Comparison of ENCODE assay signal across 20 cellular contexts in genomic region chr11:114367244-114367957, GRCh38. TPM values are rescaled to one million over a fixed set of nuclear protein-coding genes. Genes with fewer than 3 reads are reported as not detected.
DNase-seq lines count a peak whose midpoint lies in the region; ATAC-seq and TF ChIP-seq lines count a peak whose summit lies in the region.
"Had no signal": no experiment of that assay in that cellular context is flagged by ENCODE, and none has a peak within 500 bp of the region (broad histone marks: within the 10 kb centered on the region; RNA-seq: fewer than 3 reads in every experiment).

No MANE protein-coding gene starts in this region.

- H3K4me1 ChIP-seq in GM23338 (ENCODE audit: insufficient read depth): peaks cover 4% of the 10 kb centered on the region; the same call in 1 of the 2 replicates
- peaks cover 9 to 18% of the 10 kb centered on the region in 2 donors for H3K4me1 ChIP-seq in thoracic aorta (ENCODE audit: control insufficient read depth in 1 of 2, low read depth in 2 of 2)
- H3K4me1 ChIP-seq in neuronal stem cell (ENCODE audit: control insufficient read depth in 2 of 2, insufficient read depth in 1 of 2, low read depth in 1 of 2, low read length in 2 of 2): peaks cover 2 to 3% of the 10 kb centered on the region in 2 donors

- H3K27ac ChIP-seq in GM23338 (ENCODE audit: low read depth) (no peak overlapping the region), thoracic aorta (peak overlapping the region; percentile 5 to 61), neuronal stem cell (replicated peaks; ENCODE audit: low read length) (no peak overlapping the region)
- H3K27ac ChIP-seq: esophagus muscularis mucosa had no signal

- CTCF ChIA-PET in activated naive CD4-positive, alpha-beta T cell treated with anti-CD3 and anti-CD28 coated beads, Interleukin-2, amount 10 ng/mL, durations not matched to agents 7 days and 5 days (lab: Charles Lee): interaction anchor here (0.6 to 1.4 kb wide), 2 partner anchors 20 to 78 kb away, joined by 3 read pairs; no protein-coding TSS in a partner anchor
- CTCF ChIA-PET in activated CD8-positive, alpha-beta T cell treated with anti-CD3 and anti-CD28 coated beads for 36 hours (lab: Charles Lee): interaction anchor here (1.0 kb wide), 1 partner anchor 9 kb away, joined by 3 read pairs; no protein-coding TSS in a partner anchor

- H3K4me3 ChIP-seq in GM23338 (no peak overlapping the region), thoracic aorta (peak overlapping the region; percentile 15), neuronal stem cell (ENCODE audit: low read length in 2 of 2) (no peak overlapping the region)
- H3K4me3 ChIP-seq: esophagus muscularis mucosa had no signal

- H3K27me3 ChIP-seq in GM23338 (ENCODE audit: insufficient read depth) (no peaks in the 10 kb centered on the region), thoracic aorta (replicated peaks; ENCODE audit: insufficient read depth) (no peaks in the 10 kb centered on the region), neuronal stem cell (ENCODE audit: control insufficient read depth in 3 of 3, insufficient read depth in 3 of 3, low read depth in 1 of 3, low read length in 3 of 3) (peaks cover 0 to 14% (median 0%) of the 10 kb centered on the region in 3 experiments)

- H2BK15ac ChIP-seq in neuronal stem cell (ENCODE audit: low read length): no peak overlapping the region

- no peak overlapping the region for H3K18ac ChIP-seq in neuronal stem cell (ENCODE audit: low read length)

- H3K27ac Mint-ChIP-seq in GM23338: no peak overlapping the region
- H3K27ac Mint-ChIP-seq in activated naive CD4-positive, alpha-beta T cell treated with anti-CD3 and anti-CD28 coated beads, Interleukin-2, amount 10 ng/mL, durations not matched to agents 7 days and 5 days: no peak overlapping the region
- H3K27ac Mint-ChIP-seq in activated CD8-positive, alpha-beta T cell treated with anti-CD3 and anti-CD28 coated beads for 36 hours: no peak overlapping the region
- H3K27ac Mint-ChIP-seq: activated CD4-positive, alpha-beta T cell treated with anti-CD3 and anti-CD28 coated beads for 36 hours; stimulated activated naive B cell treated with anti-CD40 and anti-IgM and Interleukin-4, amounts not matched to agents 10 μg/mL and 1 μg/mL and 100 μg/mL, for 72 hours had no signal

- POLR2A ChIA-PET in activated CD8-positive, alpha-beta T cell treated with anti-CD3 and anti-CD28 coated beads for 36 hours (lab: Charles Lee): no interaction called here

- H3K4me2 ChIP-seq in GM23338 (no peak overlapping the region), neuronal stem cell (ENCODE audit: insufficient read depth, low read length, poor library complexity, severe bottlenecking) (no peak overlapping the region)

- H3F3A ChIP-seq in GM23338 (replicated peaks; ENCODE audit: low read depth): no peaks in the 10 kb centered on the region

- DNase-seq in GM23338 (ENCODE audit: low spot score): no peak
- peak; percentile 62 for DNase-seq in glomerular visceral epithelial cell (ENCODE audit: extremely low spot score)
- DNase-seq in thoracic aorta (ENCODE audit: low spot score): no peak
- DNase-seq in activated naive CD4-positive, alpha-beta T cell treated with anti-CD3 and anti-CD28 coated beads, Interleukin-2, amount 10 ng/mL, durations not matched to agents 7 days and 5 days: no peak
- DNase-seq in activated CD8-positive, alpha-beta T cell treated with anti-CD3 and anti-CD28 coated beads for 36 hours: no peak
- DNase-seq in neuronal stem cell (ENCODE audit: low spot score): no peak
- DNase-seq in inferior parietal cortex (ENCODE audit: extremely low spot score): no peak
- DNase-seq: activated CD4-positive, alpha-beta T cell treated with anti-CD3 and anti-CD28 coated beads for 36 hours; Calu3; effector CD8-positive, alpha-beta T cell; GOT3; MM.1S; NCI-H146; NCI-H2171 treated with DMSO at 0.1 percent for 48 hours; NCI-H748 treated with DMSO at 0.1 percent for 48 hours; stimulated activated naive B cell treated with anti-CD40 and anti-IgM and Interleukin-4, amounts not matched to agents 10 μg/mL and 1 μg/mL and 100 μg/mL, for 72 hours had no signal

- H4K20me1 ChIP-seq in GM23338 (replicated peaks; ENCODE audit: insufficient read depth): no peaks in the 10 kb centered on the region

- ATAC-seq in GM23338 (no peak), SK-N-SH treated with all-trans-retinoic acid at 6 μM for 48 hours (peak; percentile 27), thoracic aorta (ENCODE audit: insufficient number of reproducible peaks, low FRiP score, low read depth) (no peak)
- ATAC-seq in activated CD8-positive, alpha-beta T cell treated with anti-CD3 and anti-CD28 coated beads for 36 hours: no peak
- ATAC-seq: activated CD4-positive, alpha-beta T cell treated with anti-CD3 and anti-CD28 coated beads for 36 hours; sciatic nerve; stimulated activated naive B cell treated with anti-CD40 and anti-IgM and Interleukin-4, amounts not matched to agents 10 μg/mL and 1 μg/mL and 100 μg/mL, for 72 hours had no signal

- no peak overlapping the region for H3K23ac ChIP-seq in neuronal stem cell (ENCODE audit: low read depth, low read length, poor library complexity)

- H3K79me2 ChIP-seq in GM23338 (replicated peaks; ENCODE audit: insufficient read depth): no peaks in the 10 kb centered on the region

- H2BK12ac ChIP-seq in neuronal stem cell (ENCODE audit: low read length): no peak overlapping the region

- no peaks in the 10 kb centered on the region for H3K79me1 ChIP-seq in neuronal stem cell (ENCODE audit: low read depth, low read length)

- H3K4me1 Mint-ChIP-seq in GM23338: peaks cover 8% of the 10 kb centered on the region
- H3K4me1 Mint-ChIP-seq in activated naive CD4-positive, alpha-beta T cell treated with anti-CD3 and anti-CD28 coated beads, Interleukin-2, amount 10 ng/mL, durations not matched to agents 7 days and 5 days: no peaks in the 10 kb centered on the region
- no peaks in the 10 kb centered on the region for H3K4me1 Mint-ChIP-seq in activated CD8-positive, alpha-beta T cell treated with anti-CD3 and anti-CD28 coated beads for 36 hours (ENCODE audit: low read depth)
- H3K4me1 Mint-ChIP-seq: activated CD4-positive, alpha-beta T cell treated with anti-CD3 and anti-CD28 coated beads for 36 hours; central memory CD8-positive, alpha-beta T cell; stimulated activated naive B cell treated with anti-CD40 and anti-IgM and Interleukin-4, amounts not matched to agents 10 μg/mL and 1 μg/mL and 100 μg/mL, for 72 hours had no signal

- no peak overlapping the region for H3K4ac ChIP-seq in neuronal stem cell (ENCODE audit: low read length)

- H3K27me3 Mint-ChIP-seq in GM23338 (ENCODE audit: insufficient read depth, low read depth, poor library complexity): peaks cover 3% of the 10 kb centered on the region
- H3K27me3 Mint-ChIP-seq in activated naive CD4-positive, alpha-beta T cell treated with anti-CD3 and anti-CD28 coated beads, Interleukin-2, amount 10 ng/mL, durations not matched to agents 7 days and 5 days: peaks cover 8% of the 10 kb centered on the region
- peaks cover 11% of the 10 kb centered on the region for H3K27me3 Mint-ChIP-seq in activated CD8-positive, alpha-beta T cell treated with anti-CD3 and anti-CD28 coated beads for 36 hours

- no peak overlapping the region for H4K8ac ChIP-seq in neuronal stem cell (ENCODE audit: low read depth, low read length)

- H3K9ac ChIP-seq in neuronal stem cell (ENCODE audit: low read depth, low read length, poor library complexity): no peak overlapping the region

- no peaks in the 10 kb centered on the region for H3K9me3 Mint-ChIP-seq in GM23338
- H3K9me3 Mint-ChIP-seq in activated naive CD4-positive, alpha-beta T cell treated with anti-CD3 and anti-CD28 coated beads, Interleukin-2, amount 10 ng/mL, durations not matched to agents 7 days and 5 days: no peaks in the 10 kb centered on the region
- no peaks in the 10 kb centered on the region for H3K9me3 Mint-ChIP-seq in activated CD8-positive, alpha-beta T cell treated with anti-CD3 and anti-CD28 coated beads for 36 hours
- H3K9me3 Mint-ChIP-seq: central memory CD8-positive, alpha-beta T cell; stimulated activated naive B cell treated with anti-CD40 and anti-IgM and Interleukin-4, amounts not matched to agents 10 μg/mL and 1 μg/mL and 100 μg/mL, for 72 hours had no signal

- no peaks in the 10 kb centered on the region for H3K9me3 ChIP-seq in thoracic aorta
- H3K9me3 ChIP-seq in neuronal stem cell (replicated peaks in 1 of 2; ENCODE audit: control insufficient read depth in 2 of 2, insufficient read depth in 1 of 2, low read depth in 1 of 2, low read length in 2 of 2): no peaks in the 10 kb centered on the region
- H3K9me3 ChIP-seq: esophagus muscularis mucosa had no signal

- H3K9me2 ChIP-seq in GM23338 (ENCODE audit: insufficient read depth): peaks cover 4% of the 10 kb centered on the region; the same call in 1 of the 2 replicates

- H4K91ac ChIP-seq in neuronal stem cell (ENCODE audit: low read depth, low read length, poor library complexity): no peak overlapping the region

- WGBS in neuronal stem cell (ENCODE audit: extremely low coverage in 2 of 2, insufficient read length in 2 of 2, insufficient replicate concordance in 1 of 2), 2 donors: no CpG with 5 or more reads among the region's 9 CpGs

- H2BK120ac ChIP-seq in neuronal stem cell (ENCODE audit: low read depth, low read length): no peak overlapping the region

- H2BK5ac ChIP-seq in neuronal stem cell (ENCODE audit: low read length): no peak overlapping the region

- H2AFZ ChIP-seq in GM23338: peak overlapping the region; percentile 56
- no peak overlapping the region for H2AFZ ChIP-seq in neuronal stem cell (ENCODE audit: low read length)

- H3K36me3 ChIP-seq in GM23338 (ENCODE audit: insufficient read depth) (no peaks in the 10 kb centered on the region), thoracic aorta (no peaks in the 10 kb centered on the region), neuronal stem cell (replicated peaks in 1 of 2; ENCODE audit: control insufficient read depth in 2 of 2, insufficient read depth in 2 of 2, low read length in 2 of 2) (no peaks in the 10 kb centered on the region)
- H3K36me3 ChIP-seq: esophagus muscularis mucosa had no signal

- H2AK5ac ChIP-seq in neuronal stem cell (ENCODE audit: low read depth, low read length): no peak overlapping the region

- H3K4me3 Mint-ChIP-seq in GM23338: no peak overlapping the region
- H3K4me3 Mint-ChIP-seq in activated naive CD4-positive, alpha-beta T cell treated with anti-CD3 and anti-CD28 coated beads, Interleukin-2, amount 10 ng/mL, durations not matched to agents 7 days and 5 days: no peak overlapping the region
- no peak overlapping the region for H3K4me3 Mint-ChIP-seq in activated CD8-positive, alpha-beta T cell treated with anti-CD3 and anti-CD28 coated beads for 36 hours
- H3K4me3 Mint-ChIP-seq: activated CD4-positive, alpha-beta T cell treated with anti-CD3 and anti-CD28 coated beads for 36 hours; central memory CD8-positive, alpha-beta T cell; stimulated activated naive B cell treated with anti-CD40 and anti-IgM and Interleukin-4, amounts not matched to agents 10 μg/mL and 1 μg/mL and 100 μg/mL, for 72 hours had no signal

- intact Hi-C loops in activated CD8-positive, alpha-beta T cell treated with anti-CD3 and anti-CD28 coated beads for 36 hours (cut with micrococcal nuclease): no loop called here

- no peak overlapping the region for H3K14ac ChIP-seq in neuronal stem cell (ENCODE audit: low read length)

- no peaks in the 10 kb centered on the region for H3K36me3 Mint-ChIP-seq in GM23338 (ENCODE audit: low read depth)
- H3K36me3 Mint-ChIP-seq in activated naive CD4-positive, alpha-beta T cell treated with anti-CD3 and anti-CD28 coated beads, Interleukin-2, amount 10 ng/mL, durations not matched to agents 7 days and 5 days: no peaks in the 10 kb centered on the region
- H3K36me3 Mint-ChIP-seq in activated CD8-positive, alpha-beta T cell treated with anti-CD3 and anti-CD28 coated beads for 36 hours (ENCODE audit: low read depth): no peaks in the 10 kb centered on the region
- H3K36me3 Mint-ChIP-seq: stimulated activated naive B cell treated with anti-CD40 and anti-IgM and Interleukin-4, amounts not matched to agents 10 μg/mL and 1 μg/mL and 100 μg/mL, for 72 hours had no signal

- no peak for TF ChIP-seq CTCF in GM23338 (conservative IDR thresholded peaks at IDR 0.05; ENCODE audit: low read depth in 2 of 2)
- TF ChIP-seq CTCF in thoracic aorta (IDR thresholded peaks at IDR 0.05): no peak
- no peak for TF ChIP-seq CTCF in activated CD8-positive, alpha-beta T cell treated with anti-CD3 and anti-CD28 coated beads for 36 hours (IDR thresholded peaks at IDR 0.05)

RNA-seq across cellular contexts. Expression of gene C11orf71, which starts 32.9 kb away (rescaled TPM):
- 3.2 and 5.8 TPM in 2 replicates for total RNA-seq in GM23338 (2014; rRNA removed; shearing (Covaris generic))
- 6.9 and 8.7 TPM in 2 replicates for polyA plus RNA-seq in GM23338 (2016; fragmentation: Nextera tagmentation; extraction: Ambion mirVana)
- 1 to 10 TPM; 2.9 to 4.1 TPM for total RNA-seq in thoracic aorta
- 1 to 10 TPM; 6.4 to 6.6 TPM for total RNA-seq in activated CD8-positive, alpha-beta T cell treated with anti-CD3 and anti-CD28 coated beads for 36 hours
- 10.4 TPM for polyA plus RNA-seq in neuronal stem cell (2013, experiment 1 of 2)
- 9.8 TPM for polyA plus RNA-seq in neuronal stem cell (2013, experiment 2 of 2)

RNA-seq across cellular contexts. Expression of gene RBM7, which starts 33.1 kb away (rescaled TPM):
- 51.4 and 57.2 TPM in 2 replicates for total RNA-seq in GM23338 (2014; rRNA removed; shearing (Covaris generic))
- polyA plus RNA-seq in GM23338 (2016; fragmentation: Nextera tagmentation; extraction: Ambion mirVana): 28.0 and 31.5 TPM in 2 replicates
- total RNA-seq in thoracic aorta: 10 to 100 TPM; 10.0 to 39.4 TPM
- 10 to 100 TPM; 51.4 to 52.6 TPM for total RNA-seq in activated CD8-positive, alpha-beta T cell treated with anti-CD3 and anti-CD28 coated beads for 36 hours
- polyA plus RNA-seq in neuronal stem cell (2013, experiment 1 of 2): 29.2 TPM
- 29.7 TPM for polyA plus RNA-seq in neuronal stem cell (2013, experiment 2 of 2)

Comparison
In these comparisons a context has a peak if more than half of its experiments do, and no peak if none do; other contexts are left out.
1. H3K27ac ChIP-seq: peak in thoracic aorta (2 of 2); none in GM23338 (single experiment) and neuronal stem cell (single experiment).